ENCODE assay signal across 9 cellular contexts in the genomic region with DNA sequence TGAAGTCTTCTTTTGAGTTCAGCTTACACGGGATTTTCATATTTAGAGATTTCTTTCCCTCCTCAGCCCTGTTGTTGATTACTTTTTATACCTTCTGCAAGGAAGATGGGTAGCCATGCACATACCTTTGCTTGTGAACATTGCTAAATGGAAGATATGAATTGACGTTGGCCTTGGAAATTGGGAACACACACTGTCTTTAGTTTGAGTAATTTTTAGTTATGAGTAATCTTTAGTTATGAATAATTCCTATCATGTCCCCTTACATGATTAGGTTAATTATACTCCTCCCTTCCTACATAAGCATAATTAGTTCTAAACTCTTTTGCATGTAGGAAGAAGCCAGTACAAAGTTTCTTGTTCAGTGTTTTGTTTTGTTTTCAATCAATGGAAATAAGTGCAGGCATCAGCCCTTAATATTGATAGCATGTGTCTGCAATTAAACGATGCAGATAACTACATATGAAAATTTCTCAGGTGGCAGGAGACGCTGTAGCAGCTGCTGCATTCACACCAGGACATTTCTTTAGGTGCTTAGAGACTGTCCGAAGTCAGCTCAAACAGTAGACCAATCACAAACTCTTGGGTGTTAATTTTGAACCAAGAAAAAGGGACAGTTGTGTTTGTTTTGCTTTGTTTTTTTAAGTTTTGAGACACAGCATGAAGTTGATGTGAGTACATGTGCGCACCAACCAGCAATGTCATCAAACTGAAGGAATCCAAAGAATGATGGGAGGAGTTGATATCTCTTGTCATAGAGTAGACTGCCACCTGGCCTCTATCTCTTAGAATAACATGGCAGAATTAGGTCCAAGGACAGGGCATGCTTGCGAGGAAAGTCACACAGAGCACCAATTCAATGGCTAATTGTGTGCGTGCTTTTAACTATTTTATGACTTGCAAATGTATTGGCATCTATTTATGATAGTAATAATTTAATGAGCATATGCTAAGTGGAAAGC. TPM values are rescaled to one million over a fixed set of nuclear protein-coding genes. Genes with fewer than 3 reads are reported as not detected.
DNase-seq lines count a peak whose midpoint lies in the region; ATAC-seq and TF ChIP-seq lines count a peak whose summit lies in the region.
"Had no signal": no experiment of that assay in that cellular context is flagged by ENCODE, and none has a peak within 500 bp of the region (broad histone marks: within the 10 kb centered on the region; RNA-seq: fewer than 3 reads in every experiment).

No MANE protein-coding gene starts in this region.

- peaks cover 22% of the 10 kb centered on the region for H3K4me1 Mint-ChIP-seq in mesothelial cell of epicardium

- H3K36me3 ChIP-seq in gastroesophageal sphincter, result peaks cover 0 to 88% of the 10 kb centered on the region in 2 donors

- 82 to 87% methylated on average over 7 to 8 of the region's 8 CpGs for WGBS in gastroesophageal sphincter (ENCODE audit: low coverage in 1 of 2), 2 donors

- no peak overlapping the region for H3K4me3 Mint-ChIP-seq in mesothelial cell of epicardium
- H3K4me3 Mint-ChIP-seq: dendritic cell treated with granulocyte-macrophage colony-stimulating factor and Interleukin-4, amounts not matched to agents 40 ng/mL and 50 ng/mL, for 4 days had no signal

- no peak for TF ChIP-seq CTCF in mesothelial cell of epicardium (IDR thresholded peaks at IDR 0.05; ENCODE audit: unreplicated experiment)
- TF ChIP-seq CTCF in gastroesophageal sphincter (IDR thresholded peaks at IDR 0.05), result peak in 1 of 4 experiments; percentile 39

- DNase-seq in EL (peak; percentile 62), HS-27A (ENCODE audit: low read depth) (peak; percentile 5), dermis microvascular lymphatic vessel endothelial cell (ENCODE audit: low read depth in 2 of 2) (peak; percentile 30 to 36), mesothelial cell of epicardium (ENCODE audit: low spot score in 2 of 2, unreplicated experiment in 2 of 2) (no peak), NCI-H524 treated with DMSO at 0.1 percent for 48 hours (lab: John Stamatoyannopoulos, UW) (no peak)

- H3K36me3 Mint-ChIP-seq in mesothelial cell of epicardium, result peaks cover 25% of the 10 kb centered on the region

- no peaks in the 10 kb centered on the region for H3K4me1 ChIP-seq in gastroesophageal sphincter

- no peak for TF ChIP-seq EP300 in gastroesophageal sphincter (IDR thresholded peaks at IDR 0.05)

- peak overlapping the region; percentile 39 for H3K27ac Mint-ChIP-seq in mesothelial cell of epicardium
- H3K27ac Mint-ChIP-seq: dendritic cell treated with granulocyte-macrophage colony-stimulating factor and Interleukin-4, amounts not matched to agents 40 ng/mL and 50 ng/mL, for 4 days had no signal

- H3K27me3 Mint-ChIP-seq in mesothelial cell of epicardium (ENCODE audit: low read depth), result no peaks in the 10 kb centered on the region
- H3K27me3 Mint-ChIP-seq: dendritic cell treated with granulocyte-macrophage colony-stimulating factor and Interleukin-4, amounts not matched to agents 40 ng/mL and 50 ng/mL, for 4 days had no signal

- no peaks in the 10 kb centered on the region for H3K9me3 ChIP-seq in gastroesophageal sphincter

- no peak overlapping the region for H3K27ac ChIP-seq in gastroesophageal sphincter

- H3K4me3 ChIP-seq in gastroesophageal sphincter, result no peak overlapping the region

- ATAC-seq in gastroesophageal sphincter (no peak), HG03175 (IDR thresholded peaks at IDR 0.05; ENCODE audit: unreplicated experiment) (no peak), HG02970 (IDR thresholded peaks at IDR 0.05; ENCODE audit: low FRiP score, unreplicated experiment) (no peak)

- H3K9me3 Mint-ChIP-seq in mesothelial cell of epicardium, result no peaks in the 10 kb centered on the region
- H3K9me3 Mint-ChIP-seq: dendritic cell treated with granulocyte-macrophage colony-stimulating factor and Interleukin-4, amounts not matched to agents 40 ng/mL and 50 ng/mL, for 4 days had no signal

- H3K27me3 ChIP-seq in gastroesophageal sphincter, result no peaks in the 10 kb centered on the region

- no peak for TF ChIP-seq POLR2A in gastroesophageal sphincter (IDR thresholded peaks at IDR 0.05)

RNA-seq across cellular contexts. Expression of a gene that starts 51.4 kb away (rescaled TPM):
- 51.3 and 64.7 TPM in 2 replicates for total RNA-seq in dermis microvascular lymphatic vessel endothelial cell
- total RNA-seq in mesothelial cell of epicardium, result 81.2 to 96.2 TPM (median 93.6 TPM) in 3 replicates
- total RNA-seq in gastroesophageal sphincter, result 100 to 1,000 TPM in 2 of 4 donors, 10 to 100 TPM in 2; 90.5 to 133 (median 98.5) TPM

Comparison
In these comparisons a context has a peak if more than half of its experiments do, and no peak if none do; other contexts are left out.
1. DNase-seq: peak in EL (single experiment), HS-27A (single experiment) and dermis microvascular lymphatic vessel endothelial cell (2 of 2); none in mesothelial cell of epicardium (0 of 2) and NCI-H524 treated with DMSO at 0.1 percent for 48 hours (single experiment).